12 cellular contexts compared by ENCODE assay signal in the genomic region with DNA sequence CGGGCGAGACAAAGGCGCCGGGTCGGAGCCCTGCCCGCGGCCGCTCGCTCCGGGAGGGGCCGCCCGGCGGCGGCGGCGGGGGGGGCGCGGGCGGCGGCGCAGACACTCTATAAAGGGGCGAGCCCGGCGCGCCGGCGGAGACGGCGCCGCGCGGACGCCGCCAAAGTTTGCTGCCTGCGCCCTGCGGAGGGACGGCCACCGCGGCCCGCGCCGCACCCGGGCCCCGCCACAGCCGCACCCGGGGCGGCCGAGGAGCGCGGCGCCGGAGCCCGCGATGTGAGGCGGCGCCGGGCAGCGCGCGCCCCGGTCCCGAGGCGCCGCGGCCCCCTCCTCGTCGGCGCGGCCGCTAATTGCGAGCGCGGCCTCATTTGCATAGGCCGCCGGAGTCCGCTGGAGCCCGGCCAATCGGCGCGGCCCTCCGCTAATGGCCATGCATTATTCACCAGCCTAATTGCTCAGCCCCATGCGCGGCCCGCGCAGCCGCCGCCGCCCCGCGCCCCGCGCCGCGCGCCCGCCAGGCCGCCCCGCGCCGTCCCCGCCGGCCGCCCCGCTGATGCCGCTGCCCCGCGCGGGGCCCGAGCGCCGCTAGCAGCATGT. TPM values are rescaled to one million over a fixed set of nuclear protein-coding genes. Genes with fewer than 3 reads are reported as not detected.
DNase-seq lines count a peak whose midpoint lies in the region; ATAC-seq and TF ChIP-seq lines count a peak whose summit lies in the region.
"Had no signal": no experiment of that assay in that cellular context is flagged by ENCODE, and none has a peak within 500 bp of the region (broad histone marks: within the 10 kb centered on the region; RNA-seq: fewer than 3 reads in every experiment).

A gene (plus strand): TSS at position 137 of the 597 bp plus-strand sequence. CDS start 457 bp downstream, at position 594.

- H3K9me3 ChIP-seq in heart right ventricle: no peaks in the 10 kb centered on the region
- H3K9me3 ChIP-seq in aorta (ENCODE audit: control insufficient read depth, low read length): no peaks in the 10 kb centered on the region

- TF ChIP-seq CTCF in heart right ventricle (IDR thresholded peaks at IDR 0.05) (no peak), astrocyte of the spinal cord (IDR thresholded peaks at IDR 0.05; ENCODE audit: low read depth, low read length) (no peak)

- H3K4me1 Mint-ChIP-seq in memory B cell: peaks cover 9% of the 10 kb centered on the region

- H3K4me1 ChIP-seq in heart right ventricle (peaks cover 0 to 12% (median 10%) of the 10 kb centered on the region in 9 donors), aorta (ENCODE audit: control insufficient read depth in 1 of 2, insufficient read depth in 2 of 2, low read length in 2 of 2) (no peaks in the 10 kb centered on the region)

- H3K27me3 ChIP-seq in heart right ventricle (peaks cover 38 to 96% (median 93%) of the 10 kb centered on the region in 7 donors), aorta (ENCODE audit: control insufficient read depth in 1 of 2, insufficient read depth in 2 of 2, low read length in 1 of 2) (no peaks in the 10 kb centered on the region)

- in situ Hi-C loops in astrocyte of the spinal cord (cut with HindIII; ENCODE audit: low sequenced_read_pairs): no loop called here

- intact Hi-C loops in heart right ventricle (cut with DNase I) (loop anchor here in 4 of 10 donors (5.0 to 10.0 kb wide), 3 partner anchors 265 to 905 kb away; no protein-coding TSS in a partner anchor), left ventricle myocardium superior (cut with micrococcal nuclease) (no loop called here), aorta (cut with DNase I) (no loop called here)

- H3K4me3 ChIP-seq in heart right ventricle: peak within 1 kb of the TSS in 8 of 10 donors; percentile 10 to 32 (median 24)
- peak within 1 kb of the TSS; percentile 40 for H3K4me3 ChIP-seq in astrocyte of the spinal cord (ENCODE audit: low read depth, low read length)
- peak within 1 kb of the TSS; percentile 39 to 55 for H3K4me3 ChIP-seq in aorta (ENCODE audit: low read length in 2 of 2)

- H3K36me3 ChIP-seq in heart right ventricle: no peaks in the 10 kb centered on the region
- no peaks in the 10 kb centered on the region for H3K36me3 ChIP-seq in aorta (ENCODE audit: control insufficient read depth in 1 of 2, insufficient read depth in 2 of 2, low read length in 1 of 2)

- peak within 1 kb of the TSS; percentile 32 for H3K4me3 Mint-ChIP-seq in memory B cell

- no peaks in the 10 kb centered on the region for H3K36me3 Mint-ChIP-seq in memory B cell
- H3K36me3 Mint-ChIP-seq: CD14-positive monocyte had no signal

- H3K27ac ChIP-seq in heart right ventricle (peak within 1 kb of the TSS in 1 of 10 donors; percentile 22), aorta (ENCODE audit: low read depth in 1 of 2, low read length in 2 of 2) (no peak within 1 kb of the TSS)

- DNase-seq in heart right ventricle (no peak), left ventricle myocardium superior (no peak), astrocyte of the spinal cord (ENCODE audit: low read depth, low spot score) (no peak), memory B cell (ENCODE audit: low spot score in 2 of 2) (no peak), aorta (no peak), NCI-H1092 (lab: John Stamatoyannopoulos, UW) (no peak)
- DNase-seq in stimulated activated CD4-positive, alpha-beta T cell treated with anti-CD3 and anti-CD28 coated beads, Interleukin-2, amount 100 ng/mL, for 24 hours: no peak
- DNase-seq in effector CD4-positive, alpha-beta T cell: no peak
- DNase-seq: Karpas-422 had no signal

- peaks cover 2% of the 10 kb centered on the region for H3K9me3 Mint-ChIP-seq in memory B cell

- ATAC-seq in heart right ventricle: no peak
- no peak for ATAC-seq in left ventricle myocardium superior
- ATAC-seq in memory B cell (ENCODE audit: low read depth): no peak
- no peak for ATAC-seq in aorta (ENCODE audit: low FRiP score)

- no peak within 1 kb of the TSS for H3K27ac Mint-ChIP-seq in memory B cell
- H3K27ac Mint-ChIP-seq: CD14-positive monocyte had no signal

- 1 to 2% methylated on average over 79 to 110 of the region's 111 CpGs for WGBS in heart right ventricle, 2 donors
- 1 to 2% methylated on average over 63 to 111 of the region's 111 CpGs for WGBS in aorta, 2 donors

- peaks cover 23% of the 10 kb centered on the region for H3K27me3 Mint-ChIP-seq in memory B cell

RNA-seq across cellular contexts. Expression of the gene that starts here (rescaled TPM):
- total RNA-seq in heart right ventricle (1 to 10 TPM in 1 of 10 donors, under 1 TPM in 8, not detected in 1; 0.10 to 1.2 (median 0.19) TPM), left ventricle myocardium superior (not detected), aorta (under 1 TPM in 1 of 2 donors, not detected in 1; 0.06 TPM)
- polyA plus RNA-seq in heart right ventricle (under 1 TPM; 0.06 to 0.15 TPM), aorta (not detected)
- total RNA-seq: fibroblast of lung, subcutaneous adipose tissue had no signal
- polyA plus RNA-seq: CD14-positive monocyte, fibroblast of lung had no signal
